In the genomic region with DNA sequence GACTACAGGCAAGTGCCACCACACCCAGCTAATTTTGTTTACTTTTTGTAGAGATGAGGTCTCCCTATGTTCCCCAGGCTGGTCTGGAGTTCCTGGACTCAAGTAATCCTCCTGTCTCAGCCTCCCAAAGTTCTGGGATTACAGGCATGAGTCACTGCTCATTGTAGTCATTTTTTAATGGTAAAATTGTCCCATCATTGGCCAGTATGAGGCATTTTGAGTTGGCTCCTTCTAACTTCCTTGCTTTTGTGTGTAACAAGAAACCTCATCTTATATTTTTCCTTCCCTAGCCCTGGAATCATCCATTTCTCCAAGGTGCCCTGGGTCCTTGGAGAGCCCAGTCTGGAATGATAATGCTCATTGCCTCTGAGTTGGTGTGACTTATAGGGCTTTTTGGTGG, we compare ENCODE assay signal across 31 cellular contexts.
"Had no signal": no experiment of that assay in that cellular context is flagged by ENCODE, and none has a peak within 500 bp of the region (broad histone marks: within the 10 kb centered on the region; RNA-seq: fewer than 3 reads in every experiment).

No MANE protein-coding gene starts in this region.

- H2AFZ ChIP-seq: PC-9 had no signal

- H3K4me2 ChIP-seq: PC-9 had no signal

- H3K9me3 ChIP-seq: adrenal gland had no signal

- FAIRE-seq: colon, RCC 7860 had no signal

- H3K4me3 ChIP-seq: adrenal gland, PC-9 had no signal

- H3K27ac ChIP-seq: adrenal gland, PC-9 had no signal

- ATAC-seq: activated CD4-positive, alpha-beta T cell treated with anti-CD3 and anti-CD28 coated beads for 36 hours; activated CD8-positive, alpha-beta T cell treated with anti-CD3 and anti-CD28 coated beads, Interleukin-2, amount 10 ng/mL, durations not matched to agents 7 days and 5 days; activated naive CD4-positive, alpha-beta T cell treated with anti-CD3 and anti-CD28 coated beads, Interleukin-2, amount 50 U/mL, for 72 hours had no signal

- H3K27me3 ChIP-seq: adrenal gland had no signal

- H3K4me1 ChIP-seq: adrenal gland had no signal

- DNase-seq: activated CD4-positive, alpha-beta T cell treated with anti-CD3 and anti-CD28 coated beads for 36 hours; activated CD4-positive, alpha-beta T cell treated with anti-CD3 and anti-CD28 coated beads, Interleukin-2, amount 10 ng/mL, durations not matched to agents 7 days and 5 days; activated CD4-positive, alpha-beta T cell treated with anti-CD3 and anti-CD28 coated beads, Interleukin-2, amount 50 U/mL, for 48 hours; activated CD8-positive, alpha-beta T cell treated with anti-CD3 and anti-CD28 coated beads, Interleukin-2, amount 10 ng/mL, durations not matched to agents 7 days and 5 days; activated gamma-delta T cell treated with Interleukin-2 at 50 U/mL for 16 hours; activated naive CD4-positive, alpha-beta T cell treated with anti-CD3 and anti-CD28 coated beads for 36 hours; activated T-cell treated with anti-CD3 and anti-CD28 coated beads, Interleukin-2, amount 50 U/mL, for 24 hours; adrenal gland; anterior cingulate cortex; central memory CD4-positive, alpha-beta T cell; MM.1S; MV-4-11; NCI-H1092; NCI-H1436 treated with DMSO at 0.1 percent for 48 hours; NCI-H1694 treated with DMSO at 0.1 percent for 48 hours; NCI-H2029 treated with DMSO at 0.1 percent for 48 hours; NCI-H2107; NCI-H2171; NCI-H510A; NCI-H526; NCI-H748 treated with DMSO at 0.1 percent for 48 hours; NK-92 treated with Interleukin-12 subunit alpha and Interleukin-12 subunit beta, amount 100 ng/mL, for 24 hours; PC-9; Right ventricle myocardium superior; SW 1271; T-helper 1 cell; T-helper 2 cell; T-helper 9 cell had no signal

- H3K36me3 ChIP-seq: adrenal gland had no signal
